Comparison of ENCODE assay signal across 15 cellular contexts in the genomic region with DNA sequence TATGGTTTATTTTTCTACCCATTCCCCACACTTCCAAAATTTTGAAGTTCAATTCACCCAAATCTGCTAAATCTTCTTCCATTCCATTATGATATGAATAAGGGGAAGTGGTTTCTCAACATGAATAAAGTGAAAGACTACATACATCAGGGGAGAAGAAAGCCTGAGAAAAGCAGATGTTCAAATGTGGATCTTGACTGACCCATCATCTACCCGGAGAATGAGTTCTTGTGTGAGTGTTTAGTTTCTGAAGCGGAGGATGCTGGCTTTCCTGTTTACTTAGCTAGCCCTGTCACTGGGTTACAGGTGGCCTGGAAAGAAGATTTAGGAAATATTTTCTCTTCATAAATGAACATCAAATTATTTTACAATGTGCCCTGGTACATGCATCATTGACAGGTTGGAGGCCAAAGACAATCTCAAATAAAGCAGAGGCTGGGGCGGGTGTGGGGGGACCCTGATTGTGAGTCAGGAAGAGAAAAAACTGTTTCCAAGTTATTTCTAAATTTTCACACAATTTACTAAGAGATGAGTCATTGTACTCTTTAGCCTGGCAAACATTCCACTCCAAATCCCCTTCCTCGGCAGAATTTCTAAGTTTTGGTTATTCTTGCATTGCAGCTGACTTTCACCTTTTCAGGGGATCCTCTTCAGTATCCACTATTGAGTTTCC.
A peak's percentile ranks its signal among the peaks of the same experiment; 100 is the strongest.
DNase-seq lines count a peak whose midpoint lies in the region; ATAC-seq, FAIRE-seq and TF ChIP-seq lines count a peak whose summit lies in the region.
"Had no signal": no experiment of that assay in that cellular context is flagged by ENCODE, and none has a peak within 500 bp of the region (broad histone marks: within the 10 kb centered on the region; RNA-seq: fewer than 3 reads in every experiment).

No MANE protein-coding gene starts in this region.

- no peak for FAIRE-seq in K562 (lab: Jason Lieb, UNC)
- FAIRE-seq: RCC 7860 had no signal

- in situ Hi-C loops in K562 (cut with MboI) = no loop called here

- CTCF ChIA-PET in K562 (lab: Yijun Ruan, JAX; ENCODE audit: low intra/inter-chr PET ratio) = no interaction called here
- CTCF ChIA-PET in CD4-positive, alpha-beta memory T cell (lab: Charles Lee; ENCODE audit: partially characterized antibody) = no interaction called here

- H3K4me1 Mint-ChIP-seq in CD4-positive, alpha-beta memory T cell = no peaks in the 10 kb centered on the region
- H3K4me1 Mint-ChIP-seq: activated CD4-positive, alpha-beta T cell treated with anti-CD3 and anti-CD28 coated beads, Interleukin-2, amount 10 ng/mL, durations not matched to agents 7 days and 5 days had no signal

- WGBS in K562 (ENCODE audit: insufficient coverage, low coverage, missing lambda C conversion rate) = 75% methylated on average over 4 of the region's 4 CpGs

- intact Hi-C loops in K562 (cut with micrococcal nuclease) = no loop called here
- intact Hi-C loops in CD4-positive, alpha-beta memory T cell (cut with micrococcal nuclease) = no loop called here

- no peaks in the 10 kb centered on the region for H3K9me3 ChIP-seq in K562 (replicated peaks; ENCODE audit: control insufficient read depth, insufficient read depth, low read depth, low read length)
- no peaks in the 10 kb centered on the region for H3K9me3 ChIP-seq in CD4-positive, alpha-beta memory T cell (ENCODE audit: control insufficient read depth in 1 of 2, low read length in 2 of 2)
- H3K9me3 ChIP-seq: stomach had no signal

- H3K4me3 ChIP-seq in K562 (no peak overlapping the region), skeletal muscle cell (ENCODE audit: low read depth, low read length) (no peak overlapping the region)
- H3K4me3 ChIP-seq in CD4-positive, alpha-beta memory T cell (ENCODE audit: low read length in 2 of 2) = no peak overlapping the region
- H3K4me3 ChIP-seq: stomach had no signal

- BruUV-seq in K562 (replicated peaks; lab: Mats Ljungman, UMichigan) = no TSS peak

- DNase-seq in M059J (ENCODE audit: low read depth) = peak; percentile 36
- no peak for DNase-seq in K562 (ENCODE audit: extremely low read depth in 1 of 4, low spot score in 3 of 4)
- DNase-seq in skeletal muscle cell (ENCODE audit: low read depth) = peak; percentile 25
- DNase-seq in GDM1 (lab: John Stamatoyannopoulos, UW) = no peak
- no peak for DNase-seq in mucosa of gallbladder (ENCODE audit: low spot score)
- DNase-seq in NCI-H2081 (lab: John Stamatoyannopoulos, UW) = no peak
- no peak for DNase-seq in CD4-positive, alpha-beta memory T cell
- DNase-seq: activated CD4-positive, alpha-beta T cell treated with anti-CD3 and anti-CD28 coated beads, Interleukin-2, amount 10 ng/mL, durations not matched to agents 7 days and 5 days; brain microvascular endothelial cell; endodermal cell; stomach; T-helper 2 cell had no signal

- H4K20me1 ChIP-seq in K562 (replicated peaks; ENCODE audit: control insufficient read depth, insufficient read depth, low read length) = no peaks in the 10 kb centered on the region

- no peaks in the 10 kb centered on the region for H3K4me1 ChIP-seq in K562 (replicated peaks in 1 of 2; ENCODE audit: control insufficient read depth in 2 of 2, insufficient read depth in 2 of 2, low read length in 2 of 2)
- no peaks in the 10 kb centered on the region for H3K4me1 ChIP-seq in CD4-positive, alpha-beta memory T cell (ENCODE audit: insufficient read depth, low read length)

- H3K79me2 ChIP-seq in K562 (ENCODE audit: control insufficient read depth, insufficient read depth, low read length) = no peaks in the 10 kb centered on the region

- H3K27ac Mint-ChIP-seq in CD4-positive, alpha-beta memory T cell = no peak overlapping the region
- H3K27ac Mint-ChIP-seq: activated CD4-positive, alpha-beta T cell treated with anti-CD3 and anti-CD28 coated beads, Interleukin-2, amount 10 ng/mL, durations not matched to agents 7 days and 5 days; endodermal cell; natural killer cell treated with Interleukin-12 subunit alpha and Interleukin-12 subunit beta and Interleukin-15 and Interleukin-18, amount 100 ng/mL, for 72 hours had no signal

- no peak for TF ChIP-seq POLR2A in K562 (conservative IDR thresholded peaks at IDR 0.05)

- peaks cover 0 to 9% (median 3%) of the 10 kb centered on the region in 8 donors for H3K9me3 Mint-ChIP-seq in CD4-positive, alpha-beta memory T cell
- H3K9me3 Mint-ChIP-seq: activated CD4-positive, alpha-beta T cell treated with anti-CD3 and anti-CD28 coated beads, Interleukin-2, amount 10 ng/mL, durations not matched to agents 7 days and 5 days; endodermal cell had no signal

- H3K36me3 Mint-ChIP-seq in CD4-positive, alpha-beta memory T cell = no peaks in the 10 kb centered on the region
- H3K36me3 Mint-ChIP-seq: natural killer cell treated with Interleukin-12 subunit alpha and Interleukin-12 subunit beta and Interleukin-15 and Interleukin-18, amount 100 ng/mL, for 72 hours had no signal

- TF ChIP-seq RAD21 in K562 (CRISPR knock-in tag; conservative IDR thresholded peaks at IDR 0.05 in 1 of 2, IDR thresholded peaks at IDR 0.05 in 1 of 2) = no peak

- H2AFZ ChIP-seq in K562 (ENCODE audit: low read depth, low read length) = no peak overlapping the region

- no peak overlapping the region for H3K4me2 ChIP-seq in K562 (ENCODE audit: insufficient read depth, low read length)

- no peak for TF ChIP-seq EP300 in K562 (IDR thresholded peaks at IDR 0.05; ENCODE audit: low read length)

- no peaks in the 10 kb centered on the region for H3K27me3 ChIP-seq in K562 (ENCODE audit: control insufficient read depth in 2 of 2, insufficient read depth in 2 of 2, low read length in 2 of 2)
- H3K27me3 ChIP-seq in CD4-positive, alpha-beta memory T cell (ENCODE audit: insufficient read depth, low read length) = no peaks in the 10 kb centered on the region
- H3K27me3 ChIP-seq: brain microvascular endothelial cell, stomach had no signal

- POLR2A ChIA-PET in K562 (lab: Yijun Ruan, JAX) = no interaction called here
- POLR2A ChIA-PET in CD4-positive, alpha-beta memory T cell (lab: Charles Lee; ENCODE audit: partially characterized antibody) = no interaction called here

- ATAC-seq in GM18867 (IDR thresholded peaks at IDR 0.05; ENCODE audit: unreplicated experiment) (peak; percentile 51), K562 (no peak)
- ATAC-seq: natural killer cell treated with Interleukin-12 subunit alpha and Interleukin-12 subunit beta and Interleukin-15 and Interleukin-18, amount 100 ng/mL, for 72 hours had no signal

- TF ChIP-seq CTCF in K562 (IDR thresholded peaks at IDR 0.05 in 2 of 3, conservative IDR thresholded peaks at IDR 0.05 in 1 of 3; ENCODE audit: insufficient read depth in 2 of 3, low read depth in 1 of 3, low read length in 3 of 3) = no peak

- H3K9ac ChIP-seq in K562 (ENCODE audit: insufficient read depth in 1 of 2, low read depth in 2 of 2, low read length in 2 of 2) = no peak overlapping the region

- no peaks in the 10 kb centered on the region for H3K9me1 ChIP-seq in K562 (ENCODE audit: control insufficient read depth, insufficient read depth, low read length)

- no peaks in the 10 kb centered on the region for H3K36me3 ChIP-seq in K562 (ENCODE audit: control insufficient read depth, insufficient read depth, low read length)
- H3K36me3 ChIP-seq in CD4-positive, alpha-beta memory T cell (ENCODE audit: insufficient read depth, low read length) = no peaks in the 10 kb centered on the region
- H3K36me3 ChIP-seq: brain microvascular endothelial cell, stomach had no signal

- no peaks in the 10 kb centered on the region for H3K27me3 Mint-ChIP-seq in CD4-positive, alpha-beta memory T cell
- H3K27me3 Mint-ChIP-seq: activated CD4-positive, alpha-beta T cell treated with anti-CD3 and anti-CD28 coated beads, Interleukin-2, amount 10 ng/mL, durations not matched to agents 7 days and 5 days; natural killer cell treated with Interleukin-12 subunit alpha and Interleukin-12 subunit beta and Interleukin-15 and Interleukin-18, amount 100 ng/mL, for 72 hours had no signal

- H3K4me3 Mint-ChIP-seq in CD4-positive, alpha-beta memory T cell = no peak overlapping the region
- H3K4me3 Mint-ChIP-seq: activated CD4-positive, alpha-beta T cell treated with anti-CD3 and anti-CD28 coated beads, Interleukin-2, amount 10 ng/mL, durations not matched to agents 7 days and 5 days; endodermal cell; natural killer cell treated with Interleukin-12 subunit alpha and Interleukin-12 subunit beta and Interleukin-15 and Interleukin-18, amount 100 ng/mL, for 72 hours had no signal

- H3K27ac ChIP-seq in K562 (ENCODE audit: extremely low read depth, low read depth, low read length) = no peak overlapping the region
- H3K27ac ChIP-seq in CD4-positive, alpha-beta memory T cell (ENCODE audit: low read depth, low read length) = no peak overlapping the region
- H3K27ac ChIP-seq: brain microvascular endothelial cell, stomach had no signal

TF ChIP-seq in K562, 482 proteins besides CTCF, POLR2A, EP300 and RAD21:
- TF ChIP-seq, protein P1, sequence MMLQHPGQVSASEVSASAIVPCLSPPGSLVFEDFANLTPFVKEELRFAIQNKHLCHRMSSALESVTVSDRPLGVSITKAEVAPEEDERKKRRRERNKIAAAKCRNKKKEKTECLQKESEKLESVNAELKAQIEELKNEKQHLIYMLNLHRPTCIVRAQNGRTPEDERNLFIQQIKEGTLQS (IDR thresholded peaks at IDR 0.05) = peak; percentile 33; the same call in 1 of the 2 replicates
- TF ChIP-seq, protein P1 (CRISPR knock-in tag; conservative IDR thresholded peaks at IDR 0.05) = no peak
- TF ChIP-seq U2AF2 (optimal IDR thresholded peaks at IDR 0.05; ENCODE audit: low read depth, low read length) = no peak

Comparison
In these comparisons a context has a peak if more than half of its experiments do, and no peak if none do; other contexts are left out.
1. DNase-seq: peak in M059J (single experiment) and skeletal muscle cell (single experiment); none in K562 (0 of 4), GDM1 (single experiment), mucosa of gallbladder (single experiment), NCI-H2081 (0 of 2) and CD4-positive, alpha-beta memory T cell (0 of 5).